15 cellular contexts compared by ENCODE assay signal in the genomic region with DNA sequence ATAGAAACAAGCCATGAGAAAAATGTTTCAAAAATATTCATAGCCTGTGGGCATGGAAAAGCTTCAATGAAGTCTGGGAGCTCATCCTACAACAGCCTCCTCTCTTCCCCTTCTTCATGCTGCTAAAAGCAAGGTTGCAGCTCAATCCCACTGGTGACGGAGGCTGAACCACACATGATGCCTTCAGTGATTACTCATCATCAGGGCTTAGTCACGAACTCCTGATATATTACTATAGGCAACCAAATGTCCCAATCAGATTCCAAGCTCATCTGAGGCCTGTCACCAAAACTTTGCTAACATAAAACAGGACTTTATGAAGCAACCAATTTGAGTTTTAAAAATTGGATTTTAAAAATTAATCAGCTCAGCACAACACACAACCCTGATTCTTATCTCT. TPM values are rescaled to one million over a fixed set of nuclear protein-coding genes. Genes with fewer than 3 reads are reported as not detected.
A peak's percentile ranks its signal among the peaks of the same experiment; 100 is the strongest.
DNase-seq lines count a peak whose midpoint lies in the region; ATAC-seq and TF ChIP-seq lines count a peak whose summit lies in the region.
"Had no signal": no experiment of that assay in that cellular context is flagged by ENCODE, and none has a peak within 500 bp of the region (broad histone marks: within the 10 kb centered on the region; RNA-seq: fewer than 3 reads in every experiment).

No MANE protein-coding gene starts in this region.

- H3K79me2 ChIP-seq in osteoblast (ENCODE audit: insufficient read depth, low read length) = no peaks in the 10 kb centered on the region

- H3K27ac ChIP-seq in osteoblast (ENCODE audit: low read depth, low read length) = no peak overlapping the region

- ATAC-seq in GM18858 (IDR thresholded peaks at IDR 0.05; ENCODE audit: unreplicated experiment) (peak; percentile 31), sciatic nerve (no peak), GM19328 (IDR thresholded peaks at IDR 0.05; ENCODE audit: unreplicated experiment) (no peak)
- ATAC-seq: activated naive CD8-positive, alpha-beta T cell treated with anti-CD3 and anti-CD28 coated beads, Interleukin-2, amount 50 U/mL, for 24 hours; left lobe of liver had no signal

- H4K20me1 ChIP-seq in osteoblast (ENCODE audit: insufficient read depth, low read length) = no peaks in the 10 kb centered on the region

- H3K4me3 ChIP-seq in MG63 (no peak overlapping the region), choroid plexus epithelial cell (ENCODE audit: low read depth, low read length) (no peak overlapping the region), osteoblast (ENCODE audit: insufficient read depth, low read length) (no peak overlapping the region)

- H3K4me1 ChIP-seq in osteoblast (ENCODE audit: insufficient read depth, low read length) = peaks cover 4% of the 10 kb centered on the region

- H3K27me3 ChIP-seq in MG63 = no peaks in the 10 kb centered on the region; the same call in none of the 2 replicates
- no peaks in the 10 kb centered on the region for H3K27me3 ChIP-seq in osteoblast (ENCODE audit: insufficient read depth, low read length)

- intact Hi-C loops in sciatic nerve (cut with DNase I) = no loop called here

- H3K9me3 ChIP-seq in MG63 (no peaks in the 10 kb centered on the region), osteoblast (ENCODE audit: low read depth, low read length) (no peaks in the 10 kb centered on the region)

- H3K4me2 ChIP-seq in osteoblast (ENCODE audit: insufficient read depth, low read length) = no peak overlapping the region

- H3K36me3 ChIP-seq in MG63 (no peaks in the 10 kb centered on the region), osteoblast (ENCODE audit: insufficient read depth, low read length) (no peaks in the 10 kb centered on the region)

- TF ChIP-seq CTCF in choroid plexus epithelial cell (conservative IDR thresholded peaks at IDR 0.05; ENCODE audit: low read depth, low read length) = no peak
- TF ChIP-seq CTCF in osteoblast (IDR thresholded peaks at IDR 0.05; ENCODE audit: extremely low read depth, low read depth, low read length) = no peak

- H2AFZ ChIP-seq in osteoblast (ENCODE audit: low read length) = no peak overlapping the region

- peak; percentile 6 for DNase-seq in MG63
- peak; percentile 92 for DNase-seq in choroid plexus epithelial cell (ENCODE audit: low read depth)
- peak; percentile 82 for DNase-seq in osteoblast (ENCODE audit: insufficient read length, low spot score, missing footprints)
- DNase-seq in NCI-H69 (lab: John Stamatoyannopoulos, UW) = no peak
- no peak for DNase-seq in sciatic nerve (ENCODE audit: low spot score)
- DNase-seq in OCI-M2 (lab: John Stamatoyannopoulos, UW; ENCODE audit: unreplicated experiment) = no peak
- DNase-seq: activated naive CD8-positive, alpha-beta T cell treated with anti-CD3 and anti-CD28 coated beads, Interleukin-2, amount 50 U/mL, for 24 hours; NCI-H1092 treated with DMSO at 0.1 percent for 48 hours; NCI-H748 treated with DMSO at 0.1 percent for 48 hours; stimulated activated CD4-positive, alpha-beta T cell treated with anti-CD3 and anti-CD28 coated beads, Interleukin-1b, Interleukin-23, amount 100 ng/mL, for 48 hours had no signal

RNA-seq across cellular contexts. Expression of gene SLC24A5, which starts 24.0 kb away (rescaled TPM):
- total RNA-seq in MG63 (2014; rRNA removed; shearing (Covaris generic); ENCODE audit: low replicate concordance) = not detected in 2 replicates
- not detected in 2 replicates for total RNA-seq in osteoblast
- total RNA-seq in sciatic nerve = 0.89 TPM
- total RNA-seq: activated CD8-positive, alpha-beta memory T cell treated with anti-CD3 and anti-CD28 coated beads for 36 hours; endothelial cell of umbilical vein; left lobe of liver had no signal

Comparison
In these comparisons a context has a peak if more than half of its experiments do, and no peak if none do; other contexts are left out.
1. DNase-seq: peak in MG63 (single experiment), choroid plexus epithelial cell (single experiment) and osteoblast (single experiment); none in NCI-H69 (single experiment), sciatic nerve (single experiment) and OCI-M2 (single experiment).